Comparison of ENCODE assay signal across 6 cellular contexts in genomic region chr6:31958412-31958740, GRCh38. TPM values are rescaled to one million over a fixed set of nuclear protein-coding genes. Genes with fewer than 3 reads are reported as not detected.
A peak's percentile ranks its signal among the peaks of the same experiment; 100 is the strongest.
DNase-seq lines count a peak whose midpoint lies in the region; ATAC-seq lines count a peak whose summit lies in the region.

No MANE protein-coding gene starts in this region.

- no peaks in the 10 kb centered on the region for H3K27me3 ChIP-seq in layer of hippocampus (ENCODE audit: control insufficient read depth, insufficient read depth, low read length)

- no peaks in the 10 kb centered on the region for H3K9me3 ChIP-seq in T-helper 17 cell (ENCODE audit: control insufficient read depth, low read length, poor library complexity, severe bottlenecking)

- peak overlapping the region; percentile 96 for H3K4me3 Mint-ChIP-seq in T-helper 17 cell

- ATAC-seq in GM19023 (IDR thresholded peaks at IDR 0.05; ENCODE audit: unreplicated experiment) (peak; percentile 4), T-helper 17 cell (no peak), HG03521 (IDR thresholded peaks at IDR 0.05; ENCODE audit: unreplicated experiment) (no peak), GM18868 (IDR thresholded peaks at IDR 0.05; ENCODE audit: unreplicated experiment) (no peak), HG02610 (IDR thresholded peaks at IDR 0.05; ENCODE audit: unreplicated experiment) (no peak)

- no peak for DNase-seq in T-helper 17 cell

- peaks cover 20% of the 10 kb centered on the region for H3K4me1 Mint-ChIP-seq in T-helper 17 cell

- peak overlapping the region; percentile 97 for H3K27ac Mint-ChIP-seq in T-helper 17 cell

- no peaks in the 10 kb centered on the region for H3K27me3 Mint-ChIP-seq in T-helper 17 cell

- peaks cover 11% of the 10 kb centered on the region for H3K36me3 Mint-ChIP-seq in T-helper 17 cell (ENCODE audit: low read depth)

- peak overlapping the region; percentile 54 for H3K27ac ChIP-seq in layer of hippocampus (ENCODE audit: low read depth, low read length)

RNA-seq across cellular contexts. Expression of gene NELFE, which starts 0.4 kb away (rescaled TPM):
- total RNA-seq in T-helper 17 cell = 10 to 100 TPM; 45.8 to 46.2 TPM

RNA-seq across cellular contexts. Expression of gene SKIC2, which starts 0.6 kb away (rescaled TPM):
- 10 to 100 TPM; 85.5 to 94.5 TPM for total RNA-seq in T-helper 17 cell

RNA-seq across cellular contexts. Expression of gene CFB, which starts 12.5 kb away (rescaled TPM):
- total RNA-seq in T-helper 17 cell = under 1 TPM in 1 of 2 donors, not detected in 1; 0.65 TPM

RNA-seq across cellular contexts. Expression of gene DXO, which starts 13.6 kb away (rescaled TPM):
- 10 to 100 TPM; 31.9 to 35.0 TPM for total RNA-seq in T-helper 17 cell

RNA-seq across cellular contexts. Expression of gene C4A, which starts 23.5 kb away (rescaled TPM):
- total RNA-seq in T-helper 17 cell = 1 to 10 TPM; 3.8 to 5.4 TPM
